ENCODE assay signal across 11 cellular contexts in the genomic region with DNA sequence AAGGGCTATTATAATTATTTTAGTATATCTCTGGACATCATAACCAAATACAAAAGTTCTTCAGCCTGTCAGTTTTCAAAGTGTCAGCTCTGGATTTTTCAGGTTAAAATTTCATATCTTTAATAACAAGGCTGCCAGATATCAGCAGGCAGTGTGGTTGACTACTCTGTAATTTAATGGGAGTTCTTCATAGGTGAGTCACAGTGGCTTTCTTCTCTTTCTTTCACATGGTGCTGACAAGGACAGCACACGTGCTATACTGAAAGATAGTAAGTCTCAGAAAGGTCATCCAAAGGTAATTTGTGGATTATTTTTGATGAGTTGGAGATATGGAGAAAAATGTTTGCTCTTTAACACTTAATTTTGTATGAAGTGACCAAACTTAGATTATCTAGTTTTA. TPM values are rescaled to one million over a fixed set of nuclear protein-coding genes. Genes with fewer than 3 reads are reported as not detected.
A peak's percentile ranks its signal among the peaks of the same experiment; 100 is the strongest.
DNase-seq lines count a peak whose midpoint lies in the region; ATAC-seq and TF ChIP-seq lines count a peak whose summit lies in the region.
"Had no signal": no experiment of that assay in that cellular context is flagged by ENCODE, and none has a peak within 500 bp of the region (broad histone marks: within the 10 kb centered on the region; RNA-seq: fewer than 3 reads in every experiment).

No MANE protein-coding gene starts in this region.

- H3F3A ChIP-seq in GM23248 (ENCODE audit: insufficient read depth), result peaks cover 3% of the 10 kb centered on the region; the same call in 1 of the 2 replicates
- H3F3A ChIP-seq in PC-3 (ENCODE audit: low read length, unreplicated experiment), result no peaks in the 10 kb centered on the region

- no peak overlapping the region for H3K27ac ChIP-seq in GM23248
- peak overlapping the region; percentile 79 for H3K27ac ChIP-seq in PC-3 (ENCODE audit: low read length)
- no peak overlapping the region for H3K27ac ChIP-seq in CD8-positive, alpha-beta memory T cell (ENCODE audit: low read depth, low read length)

- in situ Hi-C loops in GM23248 (cut with MboI), result no loop called here

- H3K27ac Mint-ChIP-seq in activated T-helper 1 cell treated with anti-CD3 and anti-CD28 coated beads, Interleukin-12 subunit alpha, Interleukin-12 subunit beta, Interleukin-2, Interleukin-4 antibody, amounts not matched to agents 30 ng/mL and 10 ng/mL and 1 ng/mL, durations not matched to agents 14 hours and 24 hours and 36 hours, result no peak overlapping the region
- H3K27ac Mint-ChIP-seq in CD8-positive, alpha-beta memory T cell, result no peak overlapping the region

- peaks cover 2% of the 10 kb centered on the region for H3K36me3 Mint-ChIP-seq in activated T-helper 1 cell treated with anti-CD3 and anti-CD28 coated beads, Interleukin-12 subunit alpha, Interleukin-12 subunit beta, Interleukin-2, Interleukin-4 antibody, amounts not matched to agents 30 ng/mL and 10 ng/mL and 1 ng/mL, durations not matched to agents 14 hours and 24 hours and 36 hours (ENCODE audit: low read depth)
- H3K36me3 Mint-ChIP-seq in CD8-positive, alpha-beta memory T cell, result peaks cover 6 to 13% (median 7%) of the 10 kb centered on the region in 3 donors

- POLR2A ChIA-PET in PC-3 (lab: Charles Lee; ENCODE audit: unreplicated experiment), result no interaction called here
- POLR2A ChIA-PET in CD8-positive, alpha-beta memory T cell (lab: Charles Lee), result no interaction called here

- ATAC-seq in PC-3 (peak; percentile 91), GM18520 (IDR thresholded peaks at IDR 0.05; ENCODE audit: unreplicated experiment) (no peak)

- peaks cover 7% of the 10 kb centered on the region for H3K4me1 Mint-ChIP-seq in activated T-helper 1 cell treated with anti-CD3 and anti-CD28 coated beads, Interleukin-12 subunit alpha, Interleukin-12 subunit beta, Interleukin-2, Interleukin-4 antibody, amounts not matched to agents 30 ng/mL and 10 ng/mL and 1 ng/mL, durations not matched to agents 14 hours and 24 hours and 36 hours (ENCODE audit: low read depth)
- H3K4me1 Mint-ChIP-seq in CD8-positive, alpha-beta memory T cell, result peaks cover 15 to 39% (median 24%) of the 10 kb centered on the region in 3 donors

- H2AFZ ChIP-seq in GM23248, result no peak overlapping the region
- no peak overlapping the region for H2AFZ ChIP-seq in PC-3 (ENCODE audit: low read length)

- H3K4me1 ChIP-seq in GM23248 (ENCODE audit: insufficient read depth) (peaks cover 8% of the 10 kb centered on the region), PC-3 (ENCODE audit: insufficient read depth, low read length) (peaks cover 48% of the 10 kb centered on the region)
- no peaks in the 10 kb centered on the region for H3K4me1 ChIP-seq in CD8-positive, alpha-beta memory T cell (ENCODE audit: insufficient read depth, low read length)

- H4K20me1 ChIP-seq in GM23248 (ENCODE audit: insufficient read depth) (no peaks in the 10 kb centered on the region), PC-3 (ENCODE audit: low read length) (no peaks in the 10 kb centered on the region)

- DNase-seq in AG08396 (ENCODE audit: low spot score), result peak; percentile 40
- peak; percentile 75 for DNase-seq in GM23248
- DNase-seq in PC-3, result peak; percentile 80
- peak; percentile 55 for DNase-seq in fibroblast of the aortic adventitia (ENCODE audit: low read depth)
- no peak for DNase-seq in activated T-helper 1 cell treated with anti-CD3 and anti-CD28 coated beads, Interleukin-12 subunit alpha, Interleukin-12 subunit beta, Interleukin-2, Interleukin-4 antibody, amounts not matched to agents 30 ng/mL and 10 ng/mL and 1 ng/mL, durations not matched to agents 14 hours and 24 hours and 36 hours (ENCODE audit: low spot score)
- no peak for DNase-seq in CD8-positive, alpha-beta memory T cell
- no peak for DNase-seq in activated CD8-positive, alpha-beta memory T cell treated with anti-CD3 and anti-CD28 coated beads for 24 hours
- DNase-seq: DMS79; stimulated activated CD4-positive, alpha-beta T cell treated with anti-CD3 and anti-CD28 coated beads, Interleukin-4, amount 100 ng/mL, for 24 hours had no signal

- BruUV-seq in PC-3 (replicated peaks; lab: Mats Ljungman, UMichigan), result no TSS peak

- H3K36me3 ChIP-seq in GM23248 (ENCODE audit: low read depth), result no peaks in the 10 kb centered on the region
- H3K36me3 ChIP-seq in PC-3 (ENCODE audit: low read depth, low read length), result no peaks in the 10 kb centered on the region
- no peaks in the 10 kb centered on the region for H3K36me3 ChIP-seq in CD8-positive, alpha-beta memory T cell (ENCODE audit: insufficient read depth, low read length)

- CTCF ChIA-PET in PC-3 (lab: Charles Lee), result no interaction called here
- CTCF ChIA-PET in CD8-positive, alpha-beta memory T cell (lab: Charles Lee), result no interaction called here

- no peak overlapping the region for H3K4me3 ChIP-seq in GM23248
- no peak overlapping the region for H3K4me3 ChIP-seq in PC-3 (ENCODE audit: low read length)
- no peak overlapping the region for H3K4me3 ChIP-seq in fibroblast of the aortic adventitia (ENCODE audit: low read depth, low read length)
- no peak overlapping the region for H3K4me3 ChIP-seq in CD8-positive, alpha-beta memory T cell (ENCODE audit: low read length)

- H3K9me2 ChIP-seq in GM23248 (ENCODE audit: insufficient read depth) (no peaks in the 10 kb centered on the region), PC-3 (replicated peaks; ENCODE audit: low read length) (no peaks in the 10 kb centered on the region)

- H3K9ac ChIP-seq in GM23248, result no peak overlapping the region
- peak overlapping the region; percentile 41; the same call in 1 of the 2 replicates for H3K9ac ChIP-seq in PC-3 (ENCODE audit: low read length)

- no peak overlapping the region for H3K4me3 Mint-ChIP-seq in activated T-helper 1 cell treated with anti-CD3 and anti-CD28 coated beads, Interleukin-12 subunit alpha, Interleukin-12 subunit beta, Interleukin-2, Interleukin-4 antibody, amounts not matched to agents 30 ng/mL and 10 ng/mL and 1 ng/mL, durations not matched to agents 14 hours and 24 hours and 36 hours
- H3K4me3 Mint-ChIP-seq in CD8-positive, alpha-beta memory T cell, result no peak overlapping the region
- H3K4me3 Mint-ChIP-seq: brain had no signal

- no peaks in the 10 kb centered on the region for H3K27me3 Mint-ChIP-seq in activated T-helper 1 cell treated with anti-CD3 and anti-CD28 coated beads, Interleukin-12 subunit alpha, Interleukin-12 subunit beta, Interleukin-2, Interleukin-4 antibody, amounts not matched to agents 30 ng/mL and 10 ng/mL and 1 ng/mL, durations not matched to agents 14 hours and 24 hours and 36 hours (ENCODE audit: insufficient read depth)
- H3K27me3 Mint-ChIP-seq in CD8-positive, alpha-beta memory T cell, result no peaks in the 10 kb centered on the region
- H3K27me3 Mint-ChIP-seq: brain had no signal

- no peaks in the 10 kb centered on the region for H3K9me3 Mint-ChIP-seq in activated T-helper 1 cell treated with anti-CD3 and anti-CD28 coated beads, Interleukin-12 subunit alpha, Interleukin-12 subunit beta, Interleukin-2, Interleukin-4 antibody, amounts not matched to agents 30 ng/mL and 10 ng/mL and 1 ng/mL, durations not matched to agents 14 hours and 24 hours and 36 hours
- no peaks in the 10 kb centered on the region for H3K9me3 Mint-ChIP-seq in CD8-positive, alpha-beta memory T cell
- H3K9me3 Mint-ChIP-seq: brain had no signal

- intact Hi-C loops in PC-3 (cut with micrococcal nuclease), result loop anchor here (2.0 to 5.0 kb wide), 3 partner anchors 21 to 41 kb away; no protein-coding TSS in a partner anchor
- intact Hi-C loops in activated T-helper 1 cell treated with anti-CD3 and anti-CD28 coated beads, Interleukin-12 subunit alpha, Interleukin-12 subunit beta, Interleukin-2, Interleukin-4 antibody, amounts not matched to agents 30 ng/mL and 10 ng/mL and 1 ng/mL, durations not matched to agents 14 hours and 24 hours and 36 hours (cut with micrococcal nuclease), result no loop called here

- 3% methylated on average over 1 of the region's 1 CpG for WGBS in GM23248 (ENCODE audit: low coverage in 1 of 2, low lambda C conversion rate in 2 of 2, missing lambda C conversion rate in 2 of 2), 2 experiments

- H3K27me3 ChIP-seq in GM23248 (replicated peaks; ENCODE audit: insufficient read depth), result no peaks in the 10 kb centered on the region; the same call in 1 of the 2 replicates
- H3K27me3 ChIP-seq in PC-3 (ENCODE audit: low read length), result no peaks in the 10 kb centered on the region
- no peaks in the 10 kb centered on the region for H3K27me3 ChIP-seq in CD8-positive, alpha-beta memory T cell (ENCODE audit: insufficient read depth, low read length, poor library complexity, severe bottlenecking)

- H3K4me2 ChIP-seq in GM23248 (ENCODE audit: unreplicated experiment) (no peak overlapping the region), PC-3 (ENCODE audit: low read length) (peak overlapping the region; percentile 71)

- H3K79me2 ChIP-seq in GM23248 (ENCODE audit: insufficient read depth), result no peaks in the 10 kb centered on the region
- peaks cover 43% of the 10 kb centered on the region for H3K79me2 ChIP-seq in PC-3 (ENCODE audit: low read length)

- no peak for TF ChIP-seq CTCF in PC-3 (conservative IDR thresholded peaks at IDR 0.05; ENCODE audit: low read depth, low read length)
- no peak for TF ChIP-seq CTCF in fibroblast of the aortic adventitia (IDR thresholded peaks at IDR 0.05; ENCODE audit: insufficient read depth, low read length)

- H3K9me3 ChIP-seq in GM23248 (ENCODE audit: low read depth) (no peaks in the 10 kb centered on the region), PC-3 (ENCODE audit: low read length) (no peaks in the 10 kb centered on the region)
- no peaks in the 10 kb centered on the region for H3K9me3 ChIP-seq in CD8-positive, alpha-beta memory T cell (ENCODE audit: low read length)

RNA-seq across cellular contexts. Expression of a gene that starts 43.2 kb away (rescaled TPM):
- total RNA-seq in GM23248 (2014; rRNA removed; shearing (Covaris generic)), result 8.0 and 13.1 TPM in 2 replicates
- 5.8 and 7.0 TPM in 2 replicates for polyA plus RNA-seq in GM23248 (2016; fragmentation: Nextera tagmentation; extraction: Ambion mirVana)
- 13.8 and 16.3 TPM in 2 replicates for total RNA-seq in PC-3 (2014; rRNA removed)
- total RNA-seq in fibroblast of the aortic adventitia (ENCODE audit: low replicate concordance), result 15.4 and 19.6 TPM in 2 replicates
- 24.6 and 30.5 TPM in 2 replicates for total RNA-seq in activated T-helper 1 cell treated with anti-CD3 and anti-CD28 coated beads, Interleukin-12 subunit alpha, Interleukin-12 subunit beta, Interleukin-2, Interleukin-4 antibody, amounts not matched to agents 30 ng/mL and 10 ng/mL and 1 ng/mL, durations not matched to agents 14 hours and 24 hours and 36 hours
- total RNA-seq in CD8-positive, alpha-beta memory T cell, result 10 to 100 TPM; 16.7 to 18.0 TPM
- 10.0 TPM for polyA plus RNA-seq in CD8-positive, alpha-beta memory T cell

Comparison
In these comparisons a context has a peak if more than half of its experiments do, and no peak if none do; other contexts are left out.
1. DNase-seq: peak in AG08396 (single experiment), GM23248 (single experiment), PC-3 (single experiment) and fibroblast of the aortic adventitia (single experiment); none in activated T-helper 1 cell treated with anti-CD3 and anti-CD28 coated beads, Interleukin-12 subunit alpha, Interleukin-12 subunit beta, Interleukin-2, Interleukin-4 antibody, amounts not matched to agents 30 ng/mL and 10 ng/mL and 1 ng/mL, durations not matched to agents 14 hours and 24 hours and 36 hours (single experiment), CD8-positive, alpha-beta memory T cell (0 of 5) and activated CD8-positive, alpha-beta memory T cell treated with anti-CD3 and anti-CD28 coated beads for 24 hours (single experiment).